In the genomic region with DNA sequence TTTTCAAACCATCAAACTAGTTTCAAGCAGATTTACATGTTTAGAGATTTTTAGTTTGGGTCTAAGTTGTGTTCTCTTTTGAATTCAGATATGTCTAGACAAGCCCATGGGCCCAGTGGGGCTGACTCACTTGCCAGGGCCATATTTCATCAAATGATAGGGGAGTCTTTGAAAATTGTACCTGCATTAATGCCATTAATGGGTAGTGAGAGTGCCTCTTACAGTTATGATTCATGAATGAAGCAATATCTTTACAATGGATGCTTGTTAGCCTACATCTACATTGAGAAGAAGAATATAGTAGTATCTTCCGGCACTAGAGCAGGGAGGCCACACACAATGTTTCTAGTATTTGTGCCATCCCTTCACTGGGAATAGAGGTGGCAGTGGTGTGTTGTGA, we compare ENCODE assay signal across 22 cellular contexts.
"Had no signal": no experiment of that assay in that cellular context is flagged by ENCODE, and none has a peak within 500 bp of the region (broad histone marks: within the 10 kb centered on the region; RNA-seq: fewer than 3 reads in every experiment).

No MANE protein-coding gene starts in this region.

- H3K4me1 ChIP-seq: esophagus squamous epithelium, left ventricle myocardium inferior, psoas muscle, right lobe of liver, tibial nerve had no signal

- H3K27ac ChIP-seq: coronary artery, esophagus squamous epithelium, left ventricle myocardium inferior, psoas muscle, right lobe of liver, spleen, tibial nerve had no signal

- H3K36me3 Mint-ChIP-seq: immature natural killer cell; naive B cell; stimulated activated memory B cell treated with anti-CD40 and anti-IgM and Interleukin-4, amounts not matched to agents 10 μg/mL and 1 μg/mL and 100 μg/mL, for 72 hours had no signal

- H3K27me3 ChIP-seq: esophagus squamous epithelium, right lobe of liver, tibial nerve had no signal

- DNase-seq: effector CD4-positive, alpha-beta T cell; endodermal cell; esophagus squamous epithelium; immature natural killer cell; kidney; left cardiac atrium; left ventricle myocardium inferior; mesendoderm; naive B cell; psoas muscle; retina; right lobe of liver; spleen; stimulated activated CD4-positive, alpha-beta T cell treated with anti-CD3 and anti-CD28 coated beads, Interleukin-15, amount 100 ng/mL, for 24 hours; stimulated activated CD4-positive, alpha-beta T cell treated with anti-CD3 and anti-CD28 coated beads, Interleukin-1b, Interleukin-23, amount 100 ng/mL, for 48 hours; stimulated activated CD4-positive, alpha-beta T cell treated with anti-CD3 and anti-CD28 coated beads, Interleukin-4, amount 100 ng/mL, for 24 hours had no signal

- ATAC-seq: left cardiac atrium; psoas muscle; right lobe of liver; stimulated activated memory B cell treated with anti-CD40 and anti-IgM and Interleukin-4, amounts not matched to agents 10 μg/mL and 1 μg/mL and 100 μg/mL, for 72 hours had no signal

- H3K27ac Mint-ChIP-seq: endodermal cell; immature natural killer cell; naive B cell; nephron; stimulated activated memory B cell treated with anti-CD40 and anti-IgM and Interleukin-4, amounts not matched to agents 10 μg/mL and 1 μg/mL and 100 μg/mL, for 72 hours; stimulated activated naive CD8-positive, alpha-beta T cell treated with anti-CD3 and anti-CD28 coated beads, Interleukin-15, Interleukin-2, amounts not matched to agents 100 ng/mL and 50 ng/mL, for 24 hours had no signal

- H3K4me3 ChIP-seq: coronary artery, esophagus squamous epithelium, left ventricle myocardium inferior, lung, psoas muscle, right lobe of liver, spleen, tibial nerve had no signal

- H3K4me1 Mint-ChIP-seq: immature natural killer cell; naive B cell; nephron; stimulated activated memory B cell treated with anti-CD40 and anti-IgM and Interleukin-4, amounts not matched to agents 10 μg/mL and 1 μg/mL and 100 μg/mL, for 72 hours had no signal

- H3K9me3 ChIP-seq: esophagus squamous epithelium, left ventricle myocardium inferior, psoas muscle, right lobe of liver, spleen, tibial nerve had no signal

- H3K4me3 Mint-ChIP-seq: endodermal cell; immature natural killer cell; naive B cell; nephron; stimulated activated memory B cell treated with anti-CD40 and anti-IgM and Interleukin-4, amounts not matched to agents 10 μg/mL and 1 μg/mL and 100 μg/mL, for 72 hours; stimulated activated naive CD8-positive, alpha-beta T cell treated with anti-CD3 and anti-CD28 coated beads, Interleukin-15, Interleukin-2, amounts not matched to agents 100 ng/mL and 50 ng/mL, for 24 hours had no signal

- H3K27me3 Mint-ChIP-seq: stimulated activated memory B cell treated with anti-CD40 and anti-IgM and Interleukin-4, amounts not matched to agents 10 μg/mL and 1 μg/mL and 100 μg/mL, for 72 hours had no signal

- H3K9me3 Mint-ChIP-seq: endodermal cell, nephron had no signal

- H3K36me3 ChIP-seq: esophagus squamous epithelium, left ventricle myocardium inferior, right lobe of liver, spleen, tibial nerve had no signal
